Comparison of ENCODE assay signal across 8 cellular contexts in the genomic region with DNA sequence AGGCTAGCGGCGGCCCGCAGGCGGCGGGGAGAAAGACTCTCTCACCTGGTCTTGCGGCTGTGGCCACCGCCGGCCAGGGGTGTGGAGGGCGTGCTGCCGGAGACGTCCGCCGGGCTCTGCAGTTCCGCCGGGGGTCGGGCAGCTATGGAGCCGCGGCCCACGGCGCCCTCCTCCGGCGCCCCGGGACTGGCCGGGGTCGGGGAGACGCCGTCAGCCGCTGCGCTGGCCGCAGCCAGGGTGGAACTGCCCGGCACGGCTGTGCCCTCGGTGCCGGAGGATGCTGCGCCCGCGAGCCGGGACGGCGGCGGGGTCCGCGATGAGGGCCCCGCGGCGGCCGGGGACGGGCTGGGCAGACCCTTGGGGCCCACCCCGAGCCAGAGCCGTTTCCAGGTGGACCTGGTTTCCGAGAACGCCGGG. TPM values are rescaled to one million over a fixed set of nuclear protein-coding genes. Genes with fewer than 3 reads are reported as not detected.
DNase-seq lines count a peak whose midpoint lies in the region; ATAC-seq and TF ChIP-seq lines count a peak whose summit lies in the region.

No MANE protein-coding gene starts in this region.

- peaks cover 73% of the 10 kb centered on the region for H3K4me1 ChIP-seq in DND-41 (ENCODE audit: insufficient read depth, low read length)
- H3K4me1 ChIP-seq in upper lobe of left lung = peaks cover 22 to 48% (median 37%) of the 10 kb centered on the region in 4 donors

- no peak for DNase-seq in DND-41
- DNase-seq in HPDE6-E6E7 (ENCODE audit: extremely low spot score) = peak; percentile 12
- DNase-seq in caudate nucleus (lab: John Stamatoyannopoulos, UW) = peak in 13 of 61 donors; percentile 43 to 84 (median 67)
- no peak for DNase-seq in lower leg skin (ENCODE audit: low spot score in 2 of 2)
- DNase-seq in upper lobe of left lung = no peak
- no peak for DNase-seq in DMS 273 treated with DMSO at 0.1 percent for 48 hours (lab: John Stamatoyannopoulos, UW)
- no peak for DNase-seq in NCI-H1105 (lab: John Stamatoyannopoulos, UW)

- intact Hi-C loops in lower leg skin (cut with DNase I; ENCODE audit: low total_unique reads) = no loop called here

- TF ChIP-seq POLR2A in lower leg skin (IDR thresholded peaks at IDR 0.05) = peak in 1 of 2 donors; percentile 39
- no peak for TF ChIP-seq POLR2A in upper lobe of left lung (IDR thresholded peaks at IDR 0.05)

- ATAC-seq in DND-41 (ENCODE audit: insufficient read depth, low read depth) (peak; percentile 8), GM21381 (IDR thresholded peaks at IDR 0.05; ENCODE audit: unreplicated experiment) (peak; percentile 35), upper lobe of left lung (ENCODE audit: low FRiP score in 2 of 2) (peak; percentile 41 to 50)

- H3K27ac ChIP-seq in DND-41 (ENCODE audit: low read length) (peak overlapping the region; percentile 53), caudate nucleus (ENCODE audit: low read depth, low read length) (peak overlapping the region; percentile 75), upper lobe of left lung (peak overlapping the region; percentile 89 to 95 (median 92))

- peak overlapping the region; percentile 78 for H2AFZ ChIP-seq in DND-41 (ENCODE audit: low read depth, low read length)

- H3K9ac ChIP-seq in DND-41 (ENCODE audit: low read depth, low read length) = peak overlapping the region; percentile 94

- H3K4me3 ChIP-seq in DND-41 (ENCODE audit: low read depth in 1 of 2, low read length in 2 of 2) (peak overlapping the region; percentile 51 to 77; a peak in 3 of 4 replicates), lower leg skin (ENCODE audit: low read depth, poor library complexity, severe bottlenecking) (peak overlapping the region; percentile 82), upper lobe of left lung (peak overlapping the region; percentile 83 to 92 (median 86))

- peaks cover 15% of the 10 kb centered on the region; the same call in 1 of the 2 replicates for H4K20me1 ChIP-seq in DND-41 (ENCODE audit: insufficient read depth, low read length)

- TF ChIP-seq CTCF in DND-41 (IDR thresholded peaks at IDR 0.05; ENCODE audit: borderline replicate concordance, extremely low read depth, low read length, poor library complexity, severe bottlenecking) = peak; percentile 28
- no peak for TF ChIP-seq CTCF in lower leg skin (IDR thresholded peaks at IDR 0.05)
- TF ChIP-seq CTCF in upper lobe of left lung (IDR thresholded peaks at IDR 0.05) = peak in 5 of 6 experiments; percentile 50 to 74 (median 65)

- no peak for TF ChIP-seq EP300 in upper lobe of left lung (IDR thresholded peaks at IDR 0.05)

- 2% methylated on average over 27 of the region's 53 CpGs; no CpG with 5 or more reads in 1 of the 2 donors for WGBS in lower leg skin, 2 donors
- WGBS in upper lobe of left lung, 2 donors = 2% methylated on average over 11 of the region's 53 CpGs; no CpG with 5 or more reads in 1 of the 2 donors

- H3K9me3 ChIP-seq in DND-41 (ENCODE audit: insufficient read depth, low read length, severe bottlenecking) (no peaks in the 10 kb centered on the region), upper lobe of left lung (no peaks in the 10 kb centered on the region)

- H3K36me3 ChIP-seq in DND-41 (ENCODE audit: insufficient read depth, low read length) (no peaks in the 10 kb centered on the region), upper lobe of left lung (no peaks in the 10 kb centered on the region)

- H3K79me2 ChIP-seq in DND-41 (ENCODE audit: insufficient read depth, low read length) = peaks cover 62% of the 10 kb centered on the region

- H3K4me2 ChIP-seq in DND-41 (ENCODE audit: insufficient read depth, low read length) = peak overlapping the region; percentile 100

- H3K27me3 ChIP-seq in DND-41 (ENCODE audit: insufficient read depth, low read length, poor library complexity) (no peaks in the 10 kb centered on the region), upper lobe of left lung (no peaks in the 10 kb centered on the region)

RNA-seq across cellular contexts. Expression of a gene that starts 0.3 kb away (rescaled TPM):
- 100 to 1,000 TPM in 2 of 4 donors, 10 to 100 TPM in 2; 61.2 to 267 (median 172) TPM for total RNA-seq in lower leg skin
- total RNA-seq in upper lobe of left lung = 10 to 100 TPM; 12.6 to 44.1 (median 28.0) TPM

Comparison
In these comparisons a context has a peak if more than half of its experiments do, and no peak if none do; other contexts are left out.
1. CTCF ChIP-seq: peak in DND-41 (single experiment) and upper lobe of left lung (5 of 6); none in lower leg skin (0 of 3).
2. Peak in every context shown above with its lines, with median percentiles within 50 percentile points of each other: ATAC-seq, H3K27ac ChIP-seq and H3K4me3 ChIP-seq.